Comparison of ENCODE assay signal across 10 cellular contexts in the genomic region with DNA sequence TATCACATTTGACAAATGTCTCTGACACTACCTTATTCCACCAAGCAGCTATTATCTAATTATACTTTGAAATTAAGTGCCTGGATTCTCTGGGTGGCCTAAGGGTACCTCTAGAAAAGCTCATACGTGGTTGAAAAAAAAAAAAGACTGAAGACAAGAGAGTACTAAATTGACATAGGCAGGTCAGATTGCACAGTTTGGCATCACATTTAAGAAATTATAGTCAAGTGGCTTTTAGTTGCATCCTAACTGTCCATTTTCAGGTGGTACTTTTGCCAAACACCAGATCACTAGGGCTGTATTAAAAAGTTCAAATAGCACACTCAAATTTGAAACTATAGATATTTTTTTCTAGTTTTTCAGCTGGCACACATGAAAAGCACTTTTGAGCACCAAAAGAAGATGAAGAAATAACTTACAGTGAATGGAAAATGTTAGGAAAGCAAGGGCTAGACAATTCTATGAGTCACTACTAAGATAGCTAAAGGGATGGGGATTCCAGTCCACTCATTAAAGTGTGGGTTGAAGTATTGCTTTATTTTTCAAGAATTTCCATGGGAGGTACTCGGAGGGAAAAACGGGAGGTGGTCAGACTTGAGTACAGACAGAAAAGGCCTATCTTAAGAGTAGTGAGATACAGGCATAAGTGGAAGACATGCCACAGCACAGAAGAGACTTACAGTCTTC.
A peak's percentile ranks its signal among the peaks of the same experiment; 100 is the strongest.
DNase-seq lines count a peak whose midpoint lies in the region; ATAC-seq and TF ChIP-seq lines count a peak whose summit lies in the region.
"Had no signal": no experiment of that assay in that cellular context is flagged by ENCODE, and none has a peak within 500 bp of the region (broad histone marks: within the 10 kb centered on the region; RNA-seq: fewer than 3 reads in every experiment).

No MANE protein-coding gene starts in this region.

- no peaks in the 10 kb centered on the region for H4K20me1 ChIP-seq in PC-9 (ENCODE audit: insufficient read depth)

- CTCF ChIA-PET in PC-9 (lab: Charles Lee) = interaction anchor here (0.7 kb wide), 1 partner anchor 133 kb away, joined by 3 read pairs; no protein-coding TSS in a partner anchor

- H3K27ac Mint-ChIP-seq in activated naive CD4-positive, alpha-beta T cell treated with anti-CD3 and anti-CD28 coated beads, Interleukin-2, amount 50 U/mL, for 72 hours = peak overlapping the region; percentile 67 to 79
- no peak overlapping the region for H3K27ac Mint-ChIP-seq in natural killer cell treated with Interleukin-12 subunit alpha and Interleukin-12 subunit beta and Interleukin-15 and Interleukin-18, amount 100 ng/mL, for 72 hours
- H3K27ac Mint-ChIP-seq: activated CD8-positive, alpha-beta memory T cell treated with anti-CD3 and anti-CD28 coated beads, Interleukin-2, amount 10 ng/mL, durations not matched to agents 7 days and 5 days had no signal

- H3K9me3 ChIP-seq in uterus = no peaks in the 10 kb centered on the region
- no peaks in the 10 kb centered on the region for H3K9me3 ChIP-seq in colonic mucosa
- H3K9me3 ChIP-seq in PC-9 (ENCODE audit: insufficient read depth, low read depth) = no peaks in the 10 kb centered on the region; the same call in 1 of the 2 replicates

- H3K4me1 ChIP-seq in uterus (peaks cover 0 to 6% of the 10 kb centered on the region in 2 donors), colonic mucosa (no peaks in the 10 kb centered on the region), PC-9 (replicated peaks; ENCODE audit: insufficient read depth) (no peaks in the 10 kb centered on the region)
- H3K4me1 ChIP-seq: parathyroid adenoma had no signal

- TF ChIP-seq POLR2A in uterus (IDR thresholded peaks at IDR 0.05) = no peak

- no peak overlapping the region for H3K9ac ChIP-seq in colonic mucosa (ENCODE audit: low read depth in 2 of 2, low read length in 2 of 2)
- H3K9ac ChIP-seq: parathyroid adenoma had no signal

- no peaks in the 10 kb centered on the region for H3K4me1 Mint-ChIP-seq in natural killer cell treated with Interleukin-12 subunit alpha and Interleukin-12 subunit beta and Interleukin-15 and Interleukin-18, amount 100 ng/mL, for 72 hours (ENCODE audit: low read depth in 2 of 2)
- H3K4me1 Mint-ChIP-seq: activated CD8-positive, alpha-beta memory T cell treated with anti-CD3 and anti-CD28 coated beads, Interleukin-2, amount 10 ng/mL, durations not matched to agents 7 days and 5 days had no signal

- no peaks in the 10 kb centered on the region for H3K9me2 ChIP-seq in PC-9 (ENCODE audit: insufficient read depth)

- intact Hi-C loops in uterus (cut with DNase I; ENCODE audit: low total_unique reads) (no loop called here), colonic mucosa (cut with DNase I) (loop anchor here (5.0 kb wide), 3 partner anchors 126 to 194 kb away; no protein-coding TSS in a partner anchor), PC-9 (cut with micrococcal nuclease; ENCODE audit: unreplicated experiment) (loop anchor here (5.0 kb wide), 3 partner anchors 126 to 764 kb away; no protein-coding TSS in a partner anchor)

- H3K27ac ChIP-seq in uterus (peak overlapping the region; percentile 56 to 66), colonic mucosa (no peak overlapping the region), PC-9 (no peak overlapping the region)
- H3K27ac ChIP-seq: parathyroid adenoma had no signal

- H3K4me3 ChIP-seq in uterus (no peak overlapping the region), colonic mucosa (no peak overlapping the region), PC-9 (no peak overlapping the region)

- no peaks in the 10 kb centered on the region for H3F3A ChIP-seq in PC-9 (ENCODE audit: insufficient read depth, low read depth)

- no peak for DNase-seq in activated naive CD4-positive, alpha-beta T cell treated with anti-CD3 and anti-CD28 coated beads, Interleukin-2, amount 50 U/mL, for 72 hours (ENCODE audit: low spot score in 2 of 2)
- DNase-seq in activated naive CD4-positive, alpha-beta T cell treated with anti-CD3 and anti-CD28 coated beads, Interleukin-2, amount 50 U/mL, for 16 hours = no peak
- DNase-seq in astrocyte of the hippocampus (ENCODE audit: low read depth, low spot score) (peak; percentile 89), kidney tubule cell (ENCODE audit: low spot score) (peak; percentile 53), uterus (peak in 1 of 2 donors; percentile 20), colonic mucosa (no peak), PC-9 (no peak)
- DNase-seq in natural killer cell treated with Interleukin-12 subunit alpha and Interleukin-12 subunit beta and Interleukin-15 and Interleukin-18, amount 100 ng/mL, for 72 hours (ENCODE audit: low spot score) = no peak
- DNase-seq: activated CD8-positive, alpha-beta memory T cell treated with anti-CD3 and anti-CD28 coated beads, Interleukin-2, amount 10 ng/mL, durations not matched to agents 7 days and 5 days had no signal

- H3K9me3 Mint-ChIP-seq in activated naive CD4-positive, alpha-beta T cell treated with anti-CD3 and anti-CD28 coated beads, Interleukin-2, amount 50 U/mL, for 72 hours = peaks cover 4 to 10% of the 10 kb centered on the region in 2 donors
- peaks cover 11% of the 10 kb centered on the region for H3K9me3 Mint-ChIP-seq in natural killer cell treated with Interleukin-12 subunit alpha and Interleukin-12 subunit beta and Interleukin-15 and Interleukin-18, amount 100 ng/mL, for 72 hours

- no peak overlapping the region for H2AFZ ChIP-seq in PC-9
- H2AFZ ChIP-seq: parathyroid adenoma had no signal

- TF ChIP-seq CTCF in uterus (IDR thresholded peaks at IDR 0.05) = no peak
- no peak for TF ChIP-seq CTCF in colonic mucosa (IDR thresholded peaks at IDR 0.05)
- no peak for TF ChIP-seq CTCF in PC-9 (conservative IDR thresholded peaks at IDR 0.05)

- H3K36me3 Mint-ChIP-seq in activated naive CD4-positive, alpha-beta T cell treated with anti-CD3 and anti-CD28 coated beads, Interleukin-2, amount 50 U/mL, for 72 hours = peaks cover 0 to 19% of the 10 kb centered on the region in 2 donors
- H3K36me3 Mint-ChIP-seq in natural killer cell treated with Interleukin-12 subunit alpha and Interleukin-12 subunit beta and Interleukin-15 and Interleukin-18, amount 100 ng/mL, for 72 hours = peaks cover 4% of the 10 kb centered on the region
- H3K36me3 Mint-ChIP-seq: activated CD8-positive, alpha-beta memory T cell treated with anti-CD3 and anti-CD28 coated beads, Interleukin-2, amount 10 ng/mL, durations not matched to agents 7 days and 5 days had no signal

- no peaks in the 10 kb centered on the region for H3K27me3 Mint-ChIP-seq in natural killer cell treated with Interleukin-12 subunit alpha and Interleukin-12 subunit beta and Interleukin-15 and Interleukin-18, amount 100 ng/mL, for 72 hours
- H3K27me3 Mint-ChIP-seq: activated CD8-positive, alpha-beta memory T cell treated with anti-CD3 and anti-CD28 coated beads, Interleukin-2, amount 10 ng/mL, durations not matched to agents 7 days and 5 days had no signal

- BruUV-seq in PC-9 (replicated peaks; lab: Mats Ljungman, UMichigan) = no TSS peak

- POLR2A ChIA-PET in PC-9 (lab: Charles Lee; ENCODE audit: unreplicated experiment) = no interaction called here

- no peak overlapping the region for H3K4me2 ChIP-seq in PC-9

- no peaks in the 10 kb centered on the region for H3K27me3 ChIP-seq in uterus
- H3K27me3 ChIP-seq in colonic mucosa = no peaks in the 10 kb centered on the region
- H3K27me3 ChIP-seq in PC-9 (ENCODE audit: insufficient read depth, low read depth) = no peaks in the 10 kb centered on the region

- H3K4me3 Mint-ChIP-seq in natural killer cell treated with Interleukin-12 subunit alpha and Interleukin-12 subunit beta and Interleukin-15 and Interleukin-18, amount 100 ng/mL, for 72 hours = no peak overlapping the region
- H3K4me3 Mint-ChIP-seq: activated CD8-positive, alpha-beta memory T cell treated with anti-CD3 and anti-CD28 coated beads, Interleukin-2, amount 10 ng/mL, durations not matched to agents 7 days and 5 days had no signal

- H3K79me2 ChIP-seq in PC-9 (ENCODE audit: low read depth) = no peaks in the 10 kb centered on the region
- H3K79me2 ChIP-seq: parathyroid adenoma had no signal

- peak; percentile 42 to 68 for ATAC-seq in activated naive CD4-positive, alpha-beta T cell treated with anti-CD3 and anti-CD28 coated beads, Interleukin-2, amount 50 U/mL, for 72 hours
- no peak for ATAC-seq in natural killer cell treated with Interleukin-12 subunit alpha and Interleukin-12 subunit beta and Interleukin-15 and Interleukin-18, amount 100 ng/mL, for 72 hours
- ATAC-seq: activated CD8-positive, alpha-beta memory T cell treated with anti-CD3 and anti-CD28 coated beads, Interleukin-2, amount 10 ng/mL, durations not matched to agents 7 days and 5 days had no signal

- H3K36me3 ChIP-seq in uterus (no peaks in the 10 kb centered on the region), colonic mucosa (no peaks in the 10 kb centered on the region), PC-9 (ENCODE audit: low read depth) (no peaks in the 10 kb centered on the region)

Comparison
In these comparisons a context has a peak if more than half of its experiments do, and no peak if none do; other contexts are left out.
1. ATAC-seq: peak in activated naive CD4-positive, alpha-beta T cell treated with anti-CD3 and anti-CD28 coated beads, Interleukin-2, amount 50 U/mL, for 72 hours (2 of 2); none in natural killer cell treated with Interleukin-12 subunit alpha and Interleukin-12 subunit beta and Interleukin-15 and Interleukin-18, amount 100 ng/mL, for 72 hours (0 of 2).
2. DNase-seq: peak in astrocyte of the hippocampus (single experiment) and kidney tubule cell (single experiment); none in activated naive CD4-positive, alpha-beta T cell treated with anti-CD3 and anti-CD28 coated beads, Interleukin-2, amount 50 U/mL, for 72 hours (0 of 2), activated naive CD4-positive, alpha-beta T cell treated with anti-CD3 and anti-CD28 coated beads, Interleukin-2, amount 50 U/mL, for 16 hours (single experiment), natural killer cell treated with Interleukin-12 subunit alpha and Interleukin-12 subunit beta and Interleukin-15 and Interleukin-18, amount 100 ng/mL, for 72 hours (single experiment), colonic mucosa (single experiment) and PC-9 (0 of 2).
3. H3K27ac Mint-ChIP-seq: peak in activated naive CD4-positive, alpha-beta T cell treated with anti-CD3 and anti-CD28 coated beads, Interleukin-2, amount 50 U/mL, for 72 hours (2 of 2); none in natural killer cell treated with Interleukin-12 subunit alpha and Interleukin-12 subunit beta and Interleukin-15 and Interleukin-18, amount 100 ng/mL, for 72 hours (0 of 2).
4. H3K27ac ChIP-seq: peak in uterus (2 of 2); none in colonic mucosa (single experiment) and PC-9 (single experiment).